16 cellular contexts compared by ENCODE assay signal in the genomic region with DNA sequence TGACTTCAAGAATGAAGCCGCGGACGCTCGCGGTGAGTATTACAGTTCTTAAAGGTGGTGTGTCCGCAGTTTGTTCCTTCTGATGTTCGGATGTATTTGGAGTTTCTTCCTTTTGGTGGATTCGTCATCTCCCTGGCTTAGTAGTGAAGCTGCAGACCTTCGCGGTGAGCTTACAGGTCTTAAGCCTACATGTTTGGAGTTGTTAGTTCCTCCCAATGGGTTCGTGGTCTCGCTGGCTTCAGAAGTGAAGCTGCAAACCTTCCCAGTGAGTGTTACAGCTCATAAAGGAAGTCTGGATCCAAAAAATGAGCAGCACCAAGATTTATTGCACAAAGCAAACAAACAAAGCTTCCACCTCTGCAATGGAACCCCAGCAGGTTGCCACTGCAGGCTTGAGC. TPM values are rescaled to one million over a fixed set of nuclear protein-coding genes. Genes with fewer than 3 reads are reported as not detected.
A peak's percentile ranks its signal among the peaks of the same experiment; 100 is the strongest.
DNase-seq lines count a peak whose midpoint lies in the region; ATAC-seq and TF ChIP-seq lines count a peak whose summit lies in the region.
"Had no signal": no experiment of that assay in that cellular context is flagged by ENCODE, and none has a peak within 500 bp of the region (broad histone marks: within the 10 kb centered on the region; RNA-seq: fewer than 3 reads in every experiment).

No MANE protein-coding gene starts in this region.

- no peaks in the 10 kb centered on the region for H3K79me2 ChIP-seq in DND-41 (ENCODE audit: insufficient read depth, low read length)

- H2AFZ ChIP-seq in DND-41 (ENCODE audit: low read depth, low read length): no peak overlapping the region

- H3K4me3 ChIP-seq in DND-41 (ENCODE audit: low read depth in 1 of 2, low read length in 2 of 2) (no peak overlapping the region), epithelial cell of esophagus (ENCODE audit: low read length) (no peak overlapping the region), mucosa of descending colon (no peak overlapping the region)
- H3K4me3 ChIP-seq: BLaER1 had no signal

- H3K9me3 ChIP-seq in DND-41 (ENCODE audit: insufficient read depth, low read length, severe bottlenecking): no peaks in the 10 kb centered on the region
- H3K9me3 ChIP-seq in mucosa of descending colon: no peaks in the 10 kb centered on the region
- H3K9me3 ChIP-seq: Caco-2 had no signal

- intact Hi-C loops in mucosa of descending colon (cut with DNase I, micrococcal nuclease): no loop called here

- H3K27me3 ChIP-seq in DND-41 (ENCODE audit: insufficient read depth, low read length, poor library complexity): no peaks in the 10 kb centered on the region
- H3K27me3 ChIP-seq: BLaER1 had no signal

- DNase-seq in DND-41: peak; percentile 6
- DNase-seq in epithelial cell of esophagus (ENCODE audit: low read depth): peak; percentile 42
- peak; percentile 5 for DNase-seq in mesenteric fat pad (ENCODE audit: low spot score)
- no peak for DNase-seq in effector CD4-positive, alpha-beta T cell
- no peak for DNase-seq in mucosa of descending colon
- DNase-seq: 8988T; AML-193; Caco-2; CD8-positive, alpha-beta memory T cell; GOT3; H9 had no signal

- ATAC-seq in DND-41 (ENCODE audit: insufficient read depth, low read depth): no peak
- ATAC-seq in mucosa of descending colon: no peak
- no peak for ATAC-seq in GM18858 (IDR thresholded peaks at IDR 0.05; ENCODE audit: unreplicated experiment)

- H3K4me1 ChIP-seq in DND-41 (ENCODE audit: insufficient read depth, low read length) (no peaks in the 10 kb centered on the region), mucosa of descending colon (ENCODE audit: low read depth) (no peaks in the 10 kb centered on the region)
- H3K4me1 ChIP-seq: BLaER1, Caco-2 had no signal

- H3K27ac ChIP-seq in DND-41 (ENCODE audit: low read length): no peak overlapping the region
- H3K27ac ChIP-seq in VCaP: peak overlapping the region; percentile 89; the same call in 1 of the 2 replicates
- H3K27ac ChIP-seq: BLaER1 had no signal

- H3K4me2 ChIP-seq in DND-41 (ENCODE audit: insufficient read depth, low read length): no peak overlapping the region
- H3K4me2 ChIP-seq: BLaER1 had no signal

- H3K9ac ChIP-seq in DND-41 (ENCODE audit: low read depth, low read length): no peak overlapping the region
- H3K9ac ChIP-seq: BLaER1 had no signal

- no peaks in the 10 kb centered on the region for H4K20me1 ChIP-seq in DND-41 (ENCODE audit: insufficient read depth, low read length)
- H4K20me1 ChIP-seq: BLaER1 had no signal

- TF ChIP-seq CTCF in DND-41 (IDR thresholded peaks at IDR 0.05; ENCODE audit: borderline replicate concordance, extremely low read depth, low read length, poor library complexity, severe bottlenecking): no peak
- no peak for TF ChIP-seq CTCF in VCaP (conservative IDR thresholded peaks at IDR 0.05)
- TF ChIP-seq CTCF in epithelial cell of esophagus (IDR thresholded peaks at IDR 0.05; ENCODE audit: insufficient read depth, low read depth, low read length, missing control alignments): no peak
- no peak for TF ChIP-seq CTCF in mucosa of descending colon (IDR thresholded peaks at IDR 0.05)

- H3K36me3 ChIP-seq in DND-41 (ENCODE audit: insufficient read depth, low read length) (no peaks in the 10 kb centered on the region), mucosa of descending colon (ENCODE audit: low read depth) (no peaks in the 10 kb centered on the region)
- H3K36me3 ChIP-seq: BLaER1 had no signal

RNA-seq across cellular contexts. Expression of gene LDLRAD1, which starts 14.7 kb away (rescaled TPM):
- not detected for total RNA-seq in mesenteric fat pad
- total RNA-seq in mucosa of descending colon: under 1 TPM in 1 of 3 donors, not detected in 2; 0.39 TPM
- total RNA-seq: Caco-2; CD8-positive, alpha-beta memory T cell; Daoy; H9; HT1080 had no signal

RNA-seq across cellular contexts. Expression of gene TMEM59, which starts 49.8 kb away (rescaled TPM):
- total RNA-seq in mesenteric fat pad (364 TPM), mucosa of descending colon (1,000 to 10,000 TPM in 1 of 3 donors, 100 to 1,000 TPM in 2; 557 to 1,169 (median 749) TPM)

RNA-seq across cellular contexts. Expression of gene TCEANC2, which starts 50.2 kb away (rescaled TPM):
- total RNA-seq in mesenteric fat pad (4.2 TPM), mucosa of descending colon (1 to 10 TPM; 4.5 to 8.6 (median 6.0) TPM)

RNA-seq across cellular contexts. Expression of gene LRRC42, which starts 57.1 kb away (rescaled TPM):
- 18.0 TPM for total RNA-seq in mesenteric fat pad
- 10 to 100 TPM; 16.5 to 19.4 (median 19.0) TPM for total RNA-seq in mucosa of descending colon

RNA-seq across cellular contexts. Expression of gene IFT25, which starts 57.7 kb away (rescaled TPM):
- total RNA-seq in mesenteric fat pad (17.2 TPM), mucosa of descending colon (10 to 100 TPM; 19.8 to 22.6 (median 19.9) TPM)

Comparison
In these comparisons a context has a peak if more than half of its experiments do, and no peak if none do; other contexts are left out.
1. DNase-seq: peak in DND-41 (single experiment), epithelial cell of esophagus (single experiment) and mesenteric fat pad (single experiment); none in effector CD4-positive, alpha-beta T cell (single experiment) and mucosa of descending colon (0 of 3).